In the genomic region with DNA sequence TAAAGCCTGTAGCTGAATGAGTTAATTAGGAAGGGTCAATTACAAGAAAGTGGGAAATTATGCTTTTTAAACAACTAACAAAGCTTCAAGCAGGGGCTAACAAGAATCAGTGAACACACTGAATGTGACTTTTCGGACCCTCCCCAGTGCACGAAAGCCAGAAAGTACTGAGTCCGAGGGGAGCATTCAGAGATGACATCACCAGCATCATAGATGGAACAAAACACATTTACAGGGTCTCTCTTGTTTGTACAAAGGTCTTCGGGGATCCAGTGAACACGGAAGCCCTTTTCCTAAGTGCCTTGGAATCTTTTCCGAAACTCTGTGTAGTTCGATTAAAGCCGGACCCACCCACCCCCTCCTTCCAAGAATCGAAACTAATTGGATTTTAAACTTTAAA, we compare ENCODE assay signal across 8 cellular contexts. TPM values are rescaled to one million over a fixed set of nuclear protein-coding genes. Genes with fewer than 3 reads are reported as not detected.
DNase-seq lines count a peak whose midpoint lies in the region; ATAC-seq and TF ChIP-seq lines count a peak whose summit lies in the region.

No MANE protein-coding gene starts in this region.

- H3K4me1 ChIP-seq in subcutaneous abdominal adipose tissue (ENCODE audit: control insufficient read depth in 5 of 5, insufficient read depth in 5 of 5, low read length in 5 of 5) = peaks cover 3 to 42% (median 35%) of the 10 kb centered on the region in 5 donors

- TF ChIP-seq CTCF in AG09309 (IDR thresholded peaks at IDR 0.05; ENCODE audit: control insufficient read depth, insufficient read depth, low read depth, low read length, missing control alignments) = no peak

- H3K27ac ChIP-seq in subcutaneous abdominal adipose tissue (ENCODE audit: low read depth, low read length) = peak overlapping the region; percentile 98

- H3K4me1 Mint-ChIP-seq in activated naive CD8-positive, alpha-beta T cell treated with anti-CD3 and anti-CD28 coated beads for 36 hours = peaks cover 28% of the 10 kb centered on the region

- peaks cover 26% of the 10 kb centered on the region for H3K36me3 Mint-ChIP-seq in activated naive CD8-positive, alpha-beta T cell treated with anti-CD3 and anti-CD28 coated beads for 36 hours

- H3K27me3 Mint-ChIP-seq in activated naive CD8-positive, alpha-beta T cell treated with anti-CD3 and anti-CD28 coated beads for 36 hours = no peaks in the 10 kb centered on the region

- H3K9me3 Mint-ChIP-seq in activated naive CD8-positive, alpha-beta T cell treated with anti-CD3 and anti-CD28 coated beads for 36 hours = no peaks in the 10 kb centered on the region

- H3K36me3 ChIP-seq in H7 (replicated peaks; ENCODE audit: control insufficient read depth, insufficient read depth, low read length) = no peaks in the 10 kb centered on the region; the same call in none of the 2 replicates
- peaks cover 5 to 18% (median 11%) of the 10 kb centered on the region in 5 donors for H3K36me3 ChIP-seq in subcutaneous abdominal adipose tissue (ENCODE audit: control insufficient read depth in 5 of 5, insufficient read depth in 5 of 5, low read length in 5 of 5)

- H3K27ac Mint-ChIP-seq in activated naive CD8-positive, alpha-beta T cell treated with anti-CD3 and anti-CD28 coated beads for 36 hours = peak overlapping the region; percentile 80

- H3K27me3 ChIP-seq in H7 (ENCODE audit: control insufficient read depth, insufficient read depth, low read length) (no peaks in the 10 kb centered on the region), subcutaneous abdominal adipose tissue (ENCODE audit: control insufficient read depth in 5 of 5, insufficient read depth in 4 of 5, low read length in 5 of 5) (no peaks in the 10 kb centered on the region)

- H3K9ac ChIP-seq in subcutaneous abdominal adipose tissue (ENCODE audit: low read length in 5 of 5) = peak overlapping the region; percentile 77 to 99 (median 96)

- no peaks in the 10 kb centered on the region for H3K9me3 ChIP-seq in subcutaneous abdominal adipose tissue (ENCODE audit: control insufficient read depth in 5 of 5, low read length in 5 of 5)

- ATAC-seq in GM18498 (IDR thresholded peaks at IDR 0.05; ENCODE audit: unreplicated experiment) = no peak

- DNase-seq in AG09309 (ENCODE audit: low read depth) = no peak
- peak; percentile 35 for DNase-seq in H7
- no peak for DNase-seq in activated naive CD8-positive, alpha-beta T cell treated with anti-CD3 and anti-CD28 coated beads for 36 hours
- DNase-seq in iris pigment epithelial cell (ENCODE audit: low read depth) = peak; percentile 29
- no peak for DNase-seq in UCSD-AML1 (lab: John Stamatoyannopoulos, UW; ENCODE audit: unreplicated experiment)
- no peak for DNase-seq in activated CD4-positive, alpha-beta T cell treated with anti-CD3 and anti-CD28 coated beads, Interleukin-2, amount 50 U/mL, for 1 hour

- H3K4me3 ChIP-seq in AG09309 (ENCODE audit: control insufficient read depth, low read depth, low read length) (peak overlapping the region; percentile 92), H7 (ENCODE audit: insufficient read depth, low read depth, low read length) (peak overlapping the region; percentile 82), subcutaneous abdominal adipose tissue (ENCODE audit: low read depth in 1 of 5, low read length in 5 of 5) (peak overlapping the region; percentile 94 to 99 (median 97))

- H3K4me3 Mint-ChIP-seq in activated naive CD8-positive, alpha-beta T cell treated with anti-CD3 and anti-CD28 coated beads for 36 hours = peak overlapping the region; percentile 98

RNA-seq across cellular contexts. Expression of gene DCP1A, which starts 0.8 kb away (rescaled TPM):
- 12.9 and 15.9 TPM in 2 replicates for total RNA-seq in H7 (2014; rRNA removed; shearing (Covaris generic))
- total RNA-seq in activated naive CD8-positive, alpha-beta T cell treated with anti-CD3 and anti-CD28 coated beads for 36 hours = 10 to 100 TPM; 33.1 to 36.1 TPM

Comparison
In these comparisons a context has a peak if more than half of its experiments do, and no peak if none do; other contexts are left out.
1. DNase-seq: peak in H7 (single experiment) and iris pigment epithelial cell (single experiment); none in AG09309 (single experiment), activated naive CD8-positive, alpha-beta T cell treated with anti-CD3 and anti-CD28 coated beads for 36 hours (single experiment), UCSD-AML1 (single experiment) and activated CD4-positive, alpha-beta T cell treated with anti-CD3 and anti-CD28 coated beads, Interleukin-2, amount 50 U/mL, for 1 hour (single experiment).
2. Peak in every context shown above with its lines, with median percentiles within 50 percentile points of each other: H3K4me3 ChIP-seq.